ENCODE assay signal across 1 cellular context in genomic region chr17:49502680-49503079, GRCh38. TPM values are rescaled to one million over a fixed set of nuclear protein-coding genes. Genes with fewer than 3 reads are reported as not detected.
"Had no signal": no experiment of that assay in that cellular context is flagged by ENCODE, and none has a peak within 500 bp of the region (broad histone marks: within the 10 kb centered on the region; RNA-seq: fewer than 3 reads in every experiment).

No MANE protein-coding gene starts in this region.

RNA-seq across cellular contexts. Expression of gene NGFR, which starts 7.6 kb away (rescaled TPM):
- total RNA-seq: HT-29 had no signal
